Comparison of ENCODE assay signal across 27 cellular contexts in genomic region chr1:235391879-235392278, GRCh38.
"Had no signal": no experiment of that assay in that cellular context is flagged by ENCODE, and none has a peak within 500 bp of the region (broad histone marks: within the 10 kb centered on the region; RNA-seq: fewer than 3 reads in every experiment).

No MANE protein-coding gene starts in this region.

- DNase-seq: activated B cell treated with CpG ODN at 0.5 μM for 24 hours; activated CD4-positive, alpha-beta T cell treated with anti-CD3 and anti-CD28 coated beads for 1 hour; activated CD4-positive, alpha-beta T cell treated with anti-CD3 and anti-CD28 coated beads, Interleukin-2, amount 10 ng/mL, durations not matched to agents 24 days and 14 days; activated CD4-positive, alpha-beta T cell treated with anti-CD3 and anti-CD28 coated beads, Interleukin-2, amount 50 U/mL, for 48 hours; activated CD8-positive, alpha-beta memory T cell treated with anti-CD3 and anti-CD28 coated beads, Interleukin-2, amount 10 ng/mL, durations not matched to agents 7 days and 5 days; activated effector memory CD4-positive, alpha-beta T cell treated with Interleukin-2 at 50 U/mL for 16 hours; activated naive CD4-positive, alpha-beta T cell; activated T-cell treated with anti-CD3 and anti-CD28 coated beads, Interleukin-2, amount 50 U/mL, for 24 hours; body of pancreas; central memory CD4-positive, alpha-beta T cell; MG63; MV-4-11; NCI-H1092 treated with DMSO at 0.1 percent for 48 hours; NCI-H1417 treated with DMSO at 0.1 percent for 48 hours; NCI-H1694 treated with DMSO at 0.1 percent for 48 hours; NCI-H2029 treated with DMSO at 0.1 percent for 48 hours; NCI-H345; NCI-H510A; NCI-H526 treated with DMSO at 0.1 percent for 48 hours; NCI-H82; Right ventricle myocardium superior; SJCRH30; T-helper 17 cell; T-helper 9 cell had no signal

- ATAC-seq: activated CD8-positive, alpha-beta memory T cell treated with anti-CD3 and anti-CD28 coated beads, Interleukin-2, amount 10 ng/mL, durations not matched to agents 7 days and 5 days; body of pancreas; T-helper 17 cell had no signal

- FAIRE-seq: bronchial epithelial cell had no signal

- H3K4me3 Mint-ChIP-seq: activated B cell treated with CpG ODN at 0.5 μM for 24 hours; activated CD4-positive, alpha-beta T cell treated with anti-CD3 and anti-CD28 coated beads, Interleukin-2, amount 10 ng/mL, durations not matched to agents 24 days and 14 days; activated CD8-positive, alpha-beta memory T cell treated with anti-CD3 and anti-CD28 coated beads, Interleukin-2, amount 10 ng/mL, durations not matched to agents 7 days and 5 days; activated naive CD4-positive, alpha-beta T cell treated with anti-CD3 and anti-CD28 coated beads, Interleukin-2, amount 50 U/mL, for 24 hours; activated T-cell treated with anti-CD3 and anti-CD28 coated beads, Interleukin-2, amount 50 U/mL, for 24 hours; activated T-helper 1 cell treated with anti-CD3 and anti-CD28 coated beads, Interleukin-12 subunit alpha, Interleukin-12 subunit beta, Interleukin-2, Interleukin-4 antibody, amounts not matched to agents 30 ng/mL and 10 ng/mL and 1 ng/mL, durations not matched to agents 14 hours and 24 hours and 36 hours; T-helper 17 cell had no signal

- H3K27me3 Mint-ChIP-seq: activated B cell treated with CpG ODN at 0.5 μM for 24 hours; activated CD4-positive, alpha-beta T cell treated with anti-CD3 and anti-CD28 coated beads, Interleukin-2, amount 10 ng/mL, durations not matched to agents 24 days and 14 days; activated CD8-positive, alpha-beta memory T cell treated with anti-CD3 and anti-CD28 coated beads, Interleukin-2, amount 10 ng/mL, durations not matched to agents 7 days and 5 days; activated naive CD4-positive, alpha-beta T cell treated with anti-CD3 and anti-CD28 coated beads, Interleukin-2, amount 50 U/mL, for 24 hours; activated T-cell treated with anti-CD3 and anti-CD28 coated beads, Interleukin-2, amount 50 U/mL, for 24 hours; T-helper 17 cell had no signal

- H3K27ac Mint-ChIP-seq: activated B cell treated with CpG ODN at 0.5 μM for 24 hours; activated CD4-positive, alpha-beta T cell treated with anti-CD3 and anti-CD28 coated beads, Interleukin-2, amount 10 ng/mL, durations not matched to agents 24 days and 14 days; activated CD8-positive, alpha-beta memory T cell treated with anti-CD3 and anti-CD28 coated beads, Interleukin-2, amount 10 ng/mL, durations not matched to agents 7 days and 5 days; activated naive CD4-positive, alpha-beta T cell treated with anti-CD3 and anti-CD28 coated beads, Interleukin-2, amount 50 U/mL, for 24 hours; activated T-cell treated with anti-CD3 and anti-CD28 coated beads, Interleukin-2, amount 50 U/mL, for 24 hours; activated T-helper 1 cell treated with anti-CD3 and anti-CD28 coated beads, Interleukin-12 subunit alpha, Interleukin-12 subunit beta, Interleukin-2, Interleukin-4 antibody, amounts not matched to agents 30 ng/mL and 10 ng/mL and 1 ng/mL, durations not matched to agents 14 hours and 24 hours and 36 hours; T-helper 17 cell had no signal

- H3K4me1 Mint-ChIP-seq: activated B cell treated with CpG ODN at 0.5 μM for 24 hours; activated CD4-positive, alpha-beta T cell treated with anti-CD3 and anti-CD28 coated beads, Interleukin-2, amount 10 ng/mL, durations not matched to agents 24 days and 14 days; activated CD8-positive, alpha-beta memory T cell treated with anti-CD3 and anti-CD28 coated beads, Interleukin-2, amount 10 ng/mL, durations not matched to agents 7 days and 5 days; T-helper 17 cell had no signal

- H3K9me3 Mint-ChIP-seq: activated CD4-positive, alpha-beta T cell treated with anti-CD3 and anti-CD28 coated beads, Interleukin-2, amount 10 ng/mL, durations not matched to agents 24 days and 14 days; activated naive CD4-positive, alpha-beta T cell treated with anti-CD3 and anti-CD28 coated beads, Interleukin-2, amount 50 U/mL, for 24 hours had no signal
